1 cellular context compared by ENCODE assay signal in genomic region chr22:19412934-19413333, GRCh38.
TF ChIP-seq lines count a peak whose summit lies in the region.

No MANE protein-coding gene starts in this region.

TF ChIP-seq in SK-N-SH treated with all-trans-retinoic acid at 6 μM for 48 hours, 23 proteins besides CTCF, POLR2A, EP300 and RAD21 (continued from another document):
- TF ChIP-seq TSHZ2 (CRISPR knock-in tag; IDR thresholded peaks at IDR 0.05), result no peak
